In the genomic region with DNA sequence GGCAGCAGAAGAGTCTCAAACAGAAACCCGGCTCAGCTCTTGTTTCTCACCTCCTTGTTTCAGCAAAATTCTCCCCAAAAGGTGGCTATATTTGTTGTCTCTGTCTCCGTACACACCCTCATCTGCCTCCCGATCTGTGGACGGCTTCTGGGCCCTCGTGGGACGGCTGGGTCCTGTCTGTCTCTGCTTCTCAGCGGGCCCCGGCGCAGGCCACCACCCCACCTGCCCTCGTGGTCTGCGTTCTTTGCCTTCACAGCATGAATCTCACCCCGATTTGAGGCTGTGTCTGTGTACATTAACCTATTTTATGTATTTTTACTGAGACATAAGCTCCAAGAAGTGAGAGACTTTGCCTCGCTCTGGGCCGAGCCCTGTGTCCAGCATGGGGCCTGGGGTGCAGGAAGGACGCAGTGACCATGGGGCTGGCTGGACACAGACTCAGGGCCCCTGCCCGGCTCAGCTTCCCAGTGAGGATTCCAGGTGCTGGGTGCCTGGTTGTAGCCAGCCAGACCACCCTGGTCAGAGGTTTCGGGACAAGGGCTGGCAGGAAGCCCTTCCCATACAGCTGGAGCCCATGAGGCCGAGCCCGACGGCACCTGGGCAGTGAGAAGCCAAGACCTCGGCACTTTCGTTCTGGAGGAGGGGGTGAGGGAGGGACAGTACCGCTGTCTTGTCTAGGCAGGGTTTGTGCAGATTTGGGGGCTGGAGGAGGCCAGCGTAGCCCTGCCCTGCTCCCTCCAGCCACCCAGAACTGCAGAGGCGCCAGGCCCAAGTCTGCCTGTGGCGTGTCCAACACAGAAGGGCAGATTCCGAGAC, we compare ENCODE assay signal across 13 cellular contexts.
"Had no signal": no experiment of that assay in that cellular context is flagged by ENCODE, and none has a peak within 500 bp of the region (broad histone marks: within the 10 kb centered on the region; RNA-seq: fewer than 3 reads in every experiment).

No MANE protein-coding gene starts in this region.

- H3K4me3 Mint-ChIP-seq: activated naive CD8-positive, alpha-beta T cell; dendritic cell treated with granulocyte-macrophage colony-stimulating factor and Interleukin-4, amounts not matched to agents 40 ng/mL and 50 ng/mL, for 4 days had no signal

- FAIRE-seq: pancreas had no signal

- DNase-seq: activated CD4-positive, alpha-beta T cell treated with anti-CD3 and anti-CD28 coated beads for 1 hour; activated CD4-positive, alpha-beta T cell treated with anti-CD3 and anti-CD28 coated beads, Interleukin-2, amount 50 U/mL, for 48 hours; activated gamma-delta T cell; effector CD8-positive, alpha-beta T cell; esophagus squamous epithelium; left colon; sigmoid colon; stimulated activated naive CD4-positive, alpha-beta T cell; thyroid gland had no signal

- ATAC-seq: left colon had no signal

- H3K27me3 Mint-ChIP-seq: activated naive CD8-positive, alpha-beta T cell had no signal

- H3K36me3 Mint-ChIP-seq: activated naive CD8-positive, alpha-beta T cell had no signal

- H3K27me3 ChIP-seq: pancreas, thyroid gland had no signal

- H3K9me3 Mint-ChIP-seq: dendritic cell treated with granulocyte-macrophage colony-stimulating factor and Interleukin-4, amounts not matched to agents 40 ng/mL and 50 ng/mL, for 4 days had no signal

- H3K4me3 ChIP-seq: esophagus squamous epithelium, pancreas, sigmoid colon, thyroid gland had no signal

- H3K9me3 ChIP-seq: esophagus squamous epithelium, pancreas, sigmoid colon, thyroid gland had no signal

- H3K27ac Mint-ChIP-seq: activated naive CD8-positive, alpha-beta T cell; dendritic cell treated with granulocyte-macrophage colony-stimulating factor and Interleukin-4, amounts not matched to agents 40 ng/mL and 50 ng/mL, for 4 days had no signal

- H3K27ac ChIP-seq: esophagus squamous epithelium, pancreas, sigmoid colon, thyroid gland, WERI-Rb-1 had no signal

- H3K36me3 ChIP-seq: esophagus squamous epithelium, pancreas, sigmoid colon, thyroid gland, WERI-Rb-1 had no signal
